1 cellular context compared by ENCODE assay signal in the genomic region with DNA sequence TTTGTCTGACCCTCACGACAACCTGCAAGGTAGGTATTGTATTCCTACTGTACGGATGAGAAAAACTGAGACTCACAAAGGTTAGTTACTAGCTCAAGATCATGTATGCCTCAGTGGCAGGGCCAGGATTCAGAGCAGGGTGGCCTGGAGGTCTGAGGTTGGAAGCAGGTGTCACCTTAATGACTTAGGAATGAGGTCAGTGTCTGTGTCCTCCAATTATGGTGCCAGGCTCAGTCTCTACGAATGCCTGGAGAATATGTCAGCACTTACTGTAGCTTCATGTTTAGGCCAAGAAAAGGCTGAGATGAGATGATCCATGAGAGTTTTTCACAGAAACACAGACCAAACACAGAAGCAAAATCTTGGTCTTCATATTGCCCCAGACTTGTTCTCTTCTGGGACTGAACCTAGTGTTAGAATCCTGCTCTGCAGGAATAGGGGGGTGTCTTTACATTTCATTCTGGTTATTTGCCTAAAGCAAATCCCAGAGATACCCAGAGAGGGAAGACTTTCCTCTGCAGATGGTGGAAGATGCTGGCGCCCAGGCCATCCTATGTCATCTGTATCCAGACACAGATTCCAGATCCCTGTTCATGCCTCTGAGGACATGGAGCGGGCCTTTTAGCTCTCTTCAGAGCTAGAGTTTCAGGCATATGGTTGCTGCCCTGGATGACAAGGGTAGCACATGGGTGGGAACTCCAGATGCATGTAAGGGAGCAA.
TF ChIP-seq lines count a peak whose summit lies in the region.

No MANE protein-coding gene starts in this region.

TF ChIP-seq in GM23338, 12 proteins besides CTCF, POLR2A, EP300 and RAD21 (continued from another document):
- TF ChIP-seq EZH2phosphoT487 (IDR thresholded peaks at IDR 0.05; ENCODE audit: unreplicated experiment) = no peak
- no peak for TF ChIP-seq ZNF331 (CRISPR knock-in tag; IDR thresholded peaks at IDR 0.05; ENCODE audit: low read depth)
TF ChIP-seq in GM23338: peak in this region for 0.
